In the genomic region with DNA sequence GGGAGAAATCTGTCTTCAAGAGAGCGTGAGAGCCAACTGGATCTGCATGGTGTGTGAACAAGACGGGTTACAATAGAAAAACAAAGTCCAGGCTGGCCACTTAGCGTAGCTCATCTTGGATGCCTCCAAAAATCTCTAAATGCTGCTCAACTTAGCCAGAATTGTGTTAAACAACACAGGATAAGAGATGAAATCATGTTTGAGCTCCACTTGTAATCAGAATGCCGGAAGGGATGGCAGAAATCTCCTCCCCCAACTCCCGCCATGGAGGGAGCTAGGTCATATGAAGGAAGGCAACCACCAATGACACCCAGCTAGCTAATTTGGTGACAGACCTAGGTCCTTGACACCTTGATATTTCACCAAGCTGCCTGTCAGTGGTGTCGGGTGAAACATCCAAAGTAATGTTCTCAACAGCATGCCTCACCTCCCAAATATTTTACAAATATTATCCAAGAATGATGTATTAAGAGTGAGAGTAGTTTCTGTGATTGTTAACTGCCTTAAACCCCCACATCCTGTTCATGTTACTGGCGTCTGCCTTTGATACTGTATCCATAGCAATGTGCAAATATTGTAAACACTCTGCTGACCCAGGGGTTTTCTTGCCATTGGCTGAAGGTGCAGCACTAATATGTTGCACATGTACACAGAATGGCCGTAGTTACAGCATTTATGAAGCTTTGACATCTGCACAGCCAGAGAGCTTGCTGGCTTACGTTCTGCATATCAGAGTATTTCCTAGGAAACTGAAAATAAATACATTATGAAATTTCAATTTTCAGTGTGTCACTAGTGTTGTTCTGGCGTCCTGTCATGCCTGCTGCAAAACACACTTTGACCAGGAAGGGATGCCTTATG, we compare ENCODE assay signal across 1 cellular context.
TF ChIP-seq lines count a peak whose summit lies in the region.

No MANE protein-coding gene starts in this region.

TF ChIP-seq in K562, 482 proteins besides CTCF, POLR2A, EP300 and RAD21 (continued from another document):
- TF ChIP-seq CBFA2T2 (conservative IDR thresholded peaks at IDR 0.05) = no peak
- no peak for TF ChIP-seq HMGXB4 (CRISPR knock-in tag; IDR thresholded peaks at IDR 0.05)
- TF ChIP-seq DDX20 (tag; IDR thresholded peaks at IDR 0.05; ENCODE audit: low read depth) = no peak
TF ChIP-seq in K562: peak in this region for 2.
